In genomic region chr9:92414566-92414965, GRCh38 we compare ENCODE assay signal across 1 cellular context.
TF ChIP-seq lines count a peak whose summit lies in the region.

No MANE protein-coding gene starts in this region.

TF ChIP-seq in GM23338, 12 proteins besides CTCF, POLR2A, EP300 and RAD21 (continued from another document):
- TF ChIP-seq ZNF462 (CRISPR knock-in tag; IDR thresholded peaks at IDR 0.05) (no peak), ETS1 (IDR thresholded peaks at IDR 0.05) (no peak), EZH2 (IDR thresholded peaks at IDR 0.05; ENCODE audit: low read depth, unreplicated experiment) (no peak), NANOG (IDR thresholded peaks at IDR 0.05; ENCODE audit: borderline replicate concordance) (no peak), STAT1 (IDR thresholded peaks at IDR 0.05; ENCODE audit: unreplicated experiment) (no peak)
